Comparison of ENCODE assay signal across 1 cellular context in the genomic region with DNA sequence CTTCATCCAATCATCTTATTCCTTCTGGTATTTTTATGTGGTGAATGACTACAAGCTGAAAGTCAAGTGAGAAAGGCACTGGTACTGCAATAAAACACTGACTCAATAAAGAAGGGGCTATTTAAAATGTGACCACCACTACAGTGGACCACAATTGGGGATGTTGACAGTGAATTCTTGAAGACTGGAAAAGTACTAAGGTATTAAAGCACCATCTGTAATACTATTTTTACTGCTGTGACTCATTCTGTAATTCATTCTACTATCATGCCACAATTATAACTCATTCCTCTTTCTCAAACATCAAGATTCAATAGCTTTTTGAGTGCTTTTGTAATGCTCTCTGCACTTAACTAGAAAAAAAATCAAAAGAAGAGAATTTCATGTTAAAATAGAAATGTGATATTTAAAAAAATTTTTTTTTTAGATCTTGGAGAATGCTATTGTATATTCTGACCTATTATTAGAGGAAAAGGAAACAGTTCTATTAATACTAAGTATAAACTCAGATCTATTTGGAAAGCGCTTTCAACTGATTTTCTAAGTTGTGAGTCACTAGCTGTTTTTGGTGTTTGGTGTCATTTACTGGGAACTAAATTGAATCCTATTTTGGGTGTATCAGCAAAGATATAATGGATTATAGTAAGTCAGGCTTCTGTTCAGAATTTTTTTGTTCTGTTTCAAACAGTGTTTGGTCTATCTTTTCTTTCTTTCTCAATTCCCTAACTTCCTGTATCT.
TF ChIP-seq lines count a peak whose summit lies in the region.

No MANE protein-coding gene starts in this region.

TF ChIP-seq in SK-N-SH, 30 proteins besides CTCF, POLR2A, EP300 and RAD21 (continued from another document):
- TF ChIP-seq, protein P1, sequence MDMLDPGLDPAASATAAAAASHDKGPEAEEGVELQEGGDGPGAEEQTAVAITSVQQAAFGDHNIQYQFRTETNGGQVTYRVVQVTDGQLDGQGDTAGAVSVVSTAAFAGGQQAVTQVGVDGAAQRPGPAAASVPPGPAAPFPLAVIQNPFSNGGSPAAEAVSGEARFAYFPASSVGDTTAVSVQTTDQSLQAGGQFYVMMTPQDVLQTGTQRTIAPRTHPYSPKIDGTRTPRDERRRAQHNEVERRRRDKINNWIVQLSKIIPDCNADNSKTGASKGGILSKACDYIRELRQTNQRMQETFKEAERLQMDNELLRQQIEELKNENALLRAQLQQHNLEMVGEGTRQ (IDR thresholded peaks at IDR 0.05; ENCODE audit: borderline replicate concordance, low read depth, low read length), result no peak
- TF ChIP-seq ZBTB33 (IDR thresholded peaks at IDR 0.05; ENCODE audit: borderline replicate concordance, low read depth) (no peak), GATA2 (CRISPR knock-in tag; IDR thresholded peaks at IDR 0.05) (no peak), JUND (IDR thresholded peaks at IDR 0.05) (peak; percentile 48), SMC3 (IDR thresholded peaks at IDR 0.05; ENCODE audit: low read depth, low read length) (no peak), CHD2 (IDR thresholded peaks at IDR 0.05; ENCODE audit: low read length, partially characterized antibody) (no peak), RFX5 (IDR thresholded peaks at IDR 0.05; ENCODE audit: low read length) (no peak), TCF12 (IDR thresholded peaks at IDR 0.05) (peak; percentile 71)
- TF ChIP-seq, protein P2, sequence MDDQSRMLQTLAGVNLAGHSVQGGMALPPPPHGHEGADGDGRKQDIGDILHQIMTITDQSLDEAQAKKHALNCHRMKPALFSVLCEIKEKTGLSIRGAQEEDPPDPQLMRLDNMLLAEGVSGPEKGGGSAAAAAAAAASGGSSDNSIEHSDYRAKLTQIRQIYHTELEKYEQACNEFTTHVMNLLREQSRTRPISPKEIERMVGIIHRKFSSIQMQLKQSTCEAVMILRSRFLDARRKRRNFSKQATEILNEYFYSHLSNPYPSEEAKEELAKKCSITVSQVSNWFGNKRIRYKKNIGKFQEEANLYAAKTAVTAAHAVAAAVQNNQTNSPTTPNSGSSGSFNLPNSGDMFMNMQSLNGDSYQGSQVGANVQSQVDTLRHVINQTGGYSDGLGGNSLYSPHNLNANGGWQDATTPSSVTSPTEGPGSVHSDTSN (IDR thresholded peaks at IDR 0.05), result peak; percentile 55
- TF ChIP-seq, protein P3, sequence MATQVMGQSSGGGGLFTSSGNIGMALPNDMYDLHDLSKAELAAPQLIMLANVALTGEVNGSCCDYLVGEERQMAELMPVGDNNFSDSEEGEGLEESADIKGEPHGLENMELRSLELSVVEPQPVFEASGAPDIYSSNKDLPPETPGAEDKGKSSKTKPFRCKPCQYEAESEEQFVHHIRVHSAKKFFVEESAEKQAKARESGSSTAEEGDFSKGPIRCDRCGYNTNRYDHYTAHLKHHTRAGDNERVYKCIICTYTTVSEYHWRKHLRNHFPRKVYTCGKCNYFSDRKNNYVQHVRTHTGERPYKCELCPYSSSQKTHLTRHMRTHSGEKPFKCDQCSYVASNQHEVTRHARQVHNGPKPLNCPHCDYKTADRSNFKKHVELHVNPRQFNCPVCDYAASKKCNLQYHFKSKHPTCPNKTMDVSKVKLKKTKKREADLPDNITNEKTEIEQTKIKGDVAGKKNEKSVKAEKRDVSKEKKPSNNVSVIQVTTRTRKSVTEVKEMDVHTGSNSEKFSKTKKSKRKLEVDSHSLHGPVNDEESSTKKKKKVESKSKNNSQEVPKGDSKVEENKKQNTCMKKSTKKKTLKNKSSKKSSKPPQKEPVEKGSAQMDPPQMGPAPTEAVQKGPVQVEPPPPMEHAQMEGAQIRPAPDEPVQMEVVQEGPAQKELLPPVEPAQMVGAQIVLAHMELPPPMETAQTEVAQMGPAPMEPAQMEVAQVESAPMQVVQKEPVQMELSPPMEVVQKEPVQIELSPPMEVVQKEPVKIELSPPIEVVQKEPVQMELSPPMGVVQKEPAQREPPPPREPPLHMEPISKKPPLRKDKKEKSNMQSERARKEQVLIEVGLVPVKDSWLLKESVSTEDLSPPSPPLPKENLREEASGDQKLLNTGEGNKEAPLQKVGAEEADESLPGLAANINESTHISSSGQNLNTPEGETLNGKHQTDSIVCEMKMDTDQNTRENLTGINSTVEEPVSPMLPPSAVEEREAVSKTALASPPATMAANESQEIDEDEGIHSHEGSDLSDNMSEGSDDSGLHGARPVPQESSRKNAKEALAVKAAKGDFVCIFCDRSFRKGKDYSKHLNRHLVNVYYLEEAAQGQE (IDR thresholded peaks at IDR 0.05; ENCODE audit: low read depth, low read length), result no peak
